9 cellular contexts compared by ENCODE assay signal in genomic region chr7:127792528-127793342, GRCh38.
A peak's percentile ranks its signal among the peaks of the same experiment; 100 is the strongest.
DNase-seq lines count a peak whose midpoint lies in the region; ATAC-seq and TF ChIP-seq lines count a peak whose summit lies in the region.
"Had no signal": no experiment of that assay in that cellular context is flagged by ENCODE, and none has a peak within 500 bp of the region (broad histone marks: within the 10 kb centered on the region; RNA-seq: fewer than 3 reads in every experiment).

No MANE protein-coding gene starts in this region.

- H3K4me3 ChIP-seq in lower lobe of right lung = no peak overlapping the region

- H3K36me3 Mint-ChIP-seq in activated naive CD4-positive, alpha-beta T cell treated with anti-CD3 and anti-CD28 coated beads for 36 hours (ENCODE audit: low read depth) = peaks cover 1% of the 10 kb centered on the region

- no peak for ATAC-seq in Right ventricle myocardium inferior
- ATAC-seq in lower lobe of right lung = peak; percentile 68 to 72
- ATAC-seq in HG03469 (IDR thresholded peaks at IDR 0.05; ENCODE audit: unreplicated experiment) = no peak

- no peaks in the 10 kb centered on the region for H3K9me3 ChIP-seq in lower lobe of right lung

- no peaks in the 10 kb centered on the region for H3K36me3 ChIP-seq in lower lobe of right lung

- no peaks in the 10 kb centered on the region for H3K27me3 Mint-ChIP-seq in activated naive CD4-positive, alpha-beta T cell treated with anti-CD3 and anti-CD28 coated beads for 36 hours (ENCODE audit: low read depth)
- H3K27me3 Mint-ChIP-seq: activated naive CD4-positive, alpha-beta T cell treated with anti-CD3 and anti-CD28 coated beads, Interleukin-2, amount 50 U/mL, for 24 hours had no signal

- no peak overlapping the region for H3K27ac Mint-ChIP-seq in activated naive CD4-positive, alpha-beta T cell treated with anti-CD3 and anti-CD28 coated beads for 36 hours
- H3K27ac Mint-ChIP-seq: activated naive CD4-positive, alpha-beta T cell treated with anti-CD3 and anti-CD28 coated beads, Interleukin-2, amount 50 U/mL, for 24 hours had no signal

- no peak overlapping the region for H3K4me3 Mint-ChIP-seq in activated naive CD4-positive, alpha-beta T cell treated with anti-CD3 and anti-CD28 coated beads for 36 hours
- H3K4me3 Mint-ChIP-seq: activated naive CD4-positive, alpha-beta T cell treated with anti-CD3 and anti-CD28 coated beads, Interleukin-2, amount 50 U/mL, for 24 hours had no signal

- no peaks in the 10 kb centered on the region for H3K9me3 Mint-ChIP-seq in activated naive CD4-positive, alpha-beta T cell treated with anti-CD3 and anti-CD28 coated beads for 36 hours
- H3K9me3 Mint-ChIP-seq: activated naive CD4-positive, alpha-beta T cell treated with anti-CD3 and anti-CD28 coated beads, Interleukin-2, amount 50 U/mL, for 24 hours had no signal

- intact Hi-C loops in Right ventricle myocardium inferior (cut with DNase I) (no loop called here), cardiac septum (cut with DNase I) (no loop called here), lower lobe of right lung (cut with DNase I) (no loop called here)
- intact Hi-C loops in activated naive CD4-positive, alpha-beta T cell treated with anti-CD3 and anti-CD28 coated beads for 36 hours (cut with micrococcal nuclease) = no loop called here

- CTCF ChIA-PET in activated naive CD4-positive, alpha-beta T cell treated with anti-CD3 and anti-CD28 coated beads for 36 hours (lab: Charles Lee) = interaction anchor here (0.6 to 2.2 kb wide), 9 partner anchors 11 to 156 kb away, joined by 3 to 8 read pairs (median 3); no protein-coding TSS in a partner anchor

- peak; percentile 30 for DNase-seq in Right ventricle myocardium inferior (ENCODE audit: missing footprints)
- no peak for DNase-seq in cardiac septum (ENCODE audit: low spot score)
- peak; percentile 28 for DNase-seq in NCI-H460 (ENCODE audit: extremely low read depth, low read depth)
- DNase-seq in activated naive CD4-positive, alpha-beta T cell treated with anti-CD3 and anti-CD28 coated beads for 36 hours = peak; percentile 59
- DNase-seq in lower lobe of right lung = no peak
- no peak for DNase-seq in EL
- no peak for DNase-seq in DMS79 treated with DMSO at 0.1 percent for 48 hours (lab: John Stamatoyannopoulos, UW)

- H3K27me3 ChIP-seq in lower lobe of right lung (ENCODE audit: low read depth) = no peaks in the 10 kb centered on the region

- peaks cover 15% of the 10 kb centered on the region for H3K4me1 Mint-ChIP-seq in activated naive CD4-positive, alpha-beta T cell treated with anti-CD3 and anti-CD28 coated beads for 36 hours (ENCODE audit: low read depth)

- peak; percentile 47 for TF ChIP-seq CTCF in lower lobe of right lung (IDR thresholded peaks at IDR 0.05)

- no peak overlapping the region for H3K27ac ChIP-seq in lower lobe of right lung

- H3K4me1 ChIP-seq in lower lobe of right lung = peaks cover 13% of the 10 kb centered on the region

Comparison
In these comparisons a context has a peak if more than half of its experiments do, and no peak if none do; other contexts are left out.
1. DNase-seq: peak in Right ventricle myocardium inferior (single experiment), NCI-H460 (single experiment) and activated naive CD4-positive, alpha-beta T cell treated with anti-CD3 and anti-CD28 coated beads for 36 hours (single experiment); none in cardiac septum (single experiment), lower lobe of right lung (single experiment), EL (single experiment) and DMS79 treated with DMSO at 0.1 percent for 48 hours (single experiment).
2. ATAC-seq: peak in lower lobe of right lung (2 of 2); none in Right ventricle myocardium inferior (single experiment) and HG03469 (single experiment).